In the genomic region with DNA sequence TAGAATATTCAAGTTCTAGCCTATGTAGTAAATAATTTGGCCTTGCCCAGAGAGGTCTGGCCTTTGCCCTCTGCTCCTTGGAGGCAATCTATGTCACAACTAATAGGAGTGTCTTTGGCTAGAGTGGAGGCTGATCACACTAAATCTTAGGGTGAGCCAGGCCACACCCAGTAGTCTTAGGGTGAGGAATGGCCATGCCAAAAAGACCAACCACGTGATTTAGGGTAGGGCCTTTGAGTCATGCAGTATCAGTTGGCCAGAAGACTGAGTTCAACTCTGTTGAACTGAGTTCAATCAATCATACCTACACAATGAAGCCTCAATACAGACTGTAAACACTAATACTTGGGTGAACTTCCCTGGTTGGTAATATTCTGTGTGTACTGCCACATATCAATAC, we compare ENCODE assay signal across 33 cellular contexts. TPM values are rescaled to one million over a fixed set of nuclear protein-coding genes. Genes with fewer than 3 reads are reported as not detected.
DNase-seq lines count a peak whose midpoint lies in the region; ATAC-seq, FAIRE-seq and TF ChIP-seq lines count a peak whose summit lies in the region.
"Had no signal": no experiment of that assay in that cellular context is flagged by ENCODE, and none has a peak within 500 bp of the region (broad histone marks: within the 10 kb centered on the region; RNA-seq: fewer than 3 reads in every experiment).

No MANE protein-coding gene starts in this region.

- no peak overlapping the region for H3K4me3 Mint-ChIP-seq in Calu3 (ENCODE audit: low read depth, unreplicated experiment)
- H3K4me3 Mint-ChIP-seq: activated CD4-positive, alpha-beta T cell treated with anti-CD3 and anti-CD28 coated beads, Interleukin-2, amount 10 ng/mL, durations not matched to agents 7 days and 5 days; activated naive CD8-positive, alpha-beta T cell treated with anti-CD3 and anti-CD28 coated beads, Interleukin-2, amount 10 ng/mL, durations not matched to agents 7 days and 5 days; activated T-cell treated with anti-CD3 and anti-CD28 coated beads, Interleukin-2, amount 50 U/mL, for 24 hours; CD4-positive, alpha-beta T cell; dendritic cell treated with granulocyte-macrophage colony-stimulating factor and Interleukin-4, amounts not matched to agents 40 ng/mL and 50 ng/mL, for 4 days; naive B cell; T-cell; WTC11 had no signal

- intact Hi-C loops in Calu3 (cut with micrococcal nuclease; ENCODE audit: unreplicated experiment), result no loop called here
- intact Hi-C loops in head of caudate nucleus (cut with DNase I), result no loop called here

- TF ChIP-seq CTCF in Calu3 (IDR thresholded peaks at IDR 0.05; ENCODE audit: unreplicated experiment), result no peak
- TF ChIP-seq CTCF in bronchial epithelial cell (IDR thresholded peaks at IDR 0.05; ENCODE audit: insufficient read depth, low read length, severe bottlenecking), result no peak
- TF ChIP-seq CTCF in foreskin keratinocyte (conservative IDR thresholded peaks at IDR 0.05), result no peak

- H3K27ac ChIP-seq in foreskin keratinocyte, result no peak overlapping the region
- H3K27ac ChIP-seq: ascending aorta, left ventricle myocardium inferior, SJSA1, tibial nerve had no signal

- no TSS peak for BruUV-seq in Calu3 (replicated peaks; lab: Mats Ljungman, UMichigan)

- H3K27me3 ChIP-seq in bronchial epithelial cell (ENCODE audit: control insufficient read depth, insufficient read depth, low read length), result no peaks in the 10 kb centered on the region
- H3K27me3 ChIP-seq in foreskin keratinocyte, result no peaks in the 10 kb centered on the region
- H3K27me3 ChIP-seq: ascending aorta, Peyer's patch, SJSA1, tibial nerve had no signal

- H3K27ac Mint-ChIP-seq in Calu3 (ENCODE audit: unreplicated experiment), result no peak overlapping the region
- H3K27ac Mint-ChIP-seq: activated CD4-positive, alpha-beta T cell treated with anti-CD3 and anti-CD28 coated beads, Interleukin-2, amount 10 ng/mL, durations not matched to agents 7 days and 5 days; activated naive CD8-positive, alpha-beta T cell treated with anti-CD3 and anti-CD28 coated beads, Interleukin-2, amount 10 ng/mL, durations not matched to agents 7 days and 5 days; activated T-cell treated with anti-CD3 and anti-CD28 coated beads, Interleukin-2, amount 50 U/mL, for 24 hours; CD4-positive, alpha-beta T cell; dendritic cell treated with granulocyte-macrophage colony-stimulating factor and Interleukin-4, amounts not matched to agents 40 ng/mL and 50 ng/mL, for 4 days; T-cell; WTC11 had no signal

- peaks cover 2% of the 10 kb centered on the region for H3K9me3 Mint-ChIP-seq in Calu3 (ENCODE audit: low read depth, unreplicated experiment)
- H3K9me3 Mint-ChIP-seq: activated CD4-positive, alpha-beta T cell treated with anti-CD3 and anti-CD28 coated beads, Interleukin-2, amount 10 ng/mL, durations not matched to agents 7 days and 5 days; activated naive CD8-positive, alpha-beta T cell treated with anti-CD3 and anti-CD28 coated beads, Interleukin-2, amount 10 ng/mL, durations not matched to agents 7 days and 5 days; activated T-cell treated with anti-CD3 and anti-CD28 coated beads, Interleukin-2, amount 50 U/mL, for 24 hours; CD4-positive, alpha-beta T cell; dendritic cell treated with granulocyte-macrophage colony-stimulating factor and Interleukin-4, amounts not matched to agents 40 ng/mL and 50 ng/mL, for 4 days; WTC11 had no signal

- peaks cover 4% of the 10 kb centered on the region for H3K36me3 Mint-ChIP-seq in Calu3 (ENCODE audit: insufficient read depth, unreplicated experiment)

- peaks cover 15% of the 10 kb centered on the region for H3K4me1 ChIP-seq in foreskin keratinocyte
- H3K4me1 ChIP-seq: ascending aorta, SJSA1, tibial nerve had no signal

- peaks cover 9% of the 10 kb centered on the region for H3K36me3 ChIP-seq in bronchial epithelial cell (ENCODE audit: control insufficient read depth, insufficient read depth, low read length)

- CTCF ChIA-PET in Calu3 (lab: Charles Lee), result interaction anchor here (1.0 kb wide), 1 partner anchor 310 kb away, joined by 3 read pairs; no protein-coding TSS in a partner anchor

- peak; percentile 61 for ATAC-seq in foreskin keratinocyte
- ATAC-seq: right cardiac atrium, T-cell, WTC11 had no signal

- in situ Hi-C loops in G401 (cut with HindIII; ENCODE audit: low sequenced_read_pairs), result no loop called here

- peak; percentile 68 for FAIRE-seq in bronchial epithelial cell (lab: Jason Lieb, UNC)
- FAIRE-seq: A204.1, D721Med, H1 had no signal

- H3K4me3 ChIP-seq in bronchial epithelial cell (ENCODE audit: low read depth, low read length), result no peak overlapping the region
- H3K4me3 ChIP-seq: ascending aorta, left ventricle myocardium inferior, Peyer's patch, SJSA1, tibial nerve had no signal

- H3K4me1 Mint-ChIP-seq in Calu3 (ENCODE audit: low read depth, unreplicated experiment), result peaks cover 9% of the 10 kb centered on the region
- H3K4me1 Mint-ChIP-seq: activated CD4-positive, alpha-beta T cell treated with anti-CD3 and anti-CD28 coated beads, Interleukin-2, amount 10 ng/mL, durations not matched to agents 7 days and 5 days; activated naive CD8-positive, alpha-beta T cell treated with anti-CD3 and anti-CD28 coated beads, Interleukin-2, amount 10 ng/mL, durations not matched to agents 7 days and 5 days; naive B cell; T-cell had no signal

- no peaks in the 10 kb centered on the region for H3K27me3 Mint-ChIP-seq in Calu3 (ENCODE audit: unreplicated experiment)
- H3K27me3 Mint-ChIP-seq: activated CD4-positive, alpha-beta T cell treated with anti-CD3 and anti-CD28 coated beads, Interleukin-2, amount 10 ng/mL, durations not matched to agents 7 days and 5 days; activated naive CD8-positive, alpha-beta T cell treated with anti-CD3 and anti-CD28 coated beads, Interleukin-2, amount 10 ng/mL, durations not matched to agents 7 days and 5 days; activated T-cell treated with anti-CD3 and anti-CD28 coated beads, Interleukin-2, amount 50 U/mL, for 24 hours; CD4-positive, alpha-beta T cell; dendritic cell treated with granulocyte-macrophage colony-stimulating factor and Interleukin-4, amounts not matched to agents 40 ng/mL and 50 ng/mL, for 4 days; naive B cell; T-cell had no signal

- DNase-seq in Calu3, result peak; percentile 15
- DNase-seq in LoVo (ENCODE audit: low spot score), result peak; percentile 37
- peak; percentile 70 for DNase-seq in bronchial epithelial cell (ENCODE audit: low read depth)
- peak in 1 of 2 donors; percentile 34 for DNase-seq in foreskin keratinocyte
- DNase-seq in head of caudate nucleus, result no peak
- DNase-seq in G401 (ENCODE audit: low spot score), result no peak
- no peak for DNase-seq in stimulated activated CD4-positive, alpha-beta T cell treated with anti-CD3 and anti-CD28 coated beads, Interleukin-4, amount 100 ng/mL, for 4 hours
- DNase-seq in SK-N-DZ (ENCODE audit: low spot score), result no peak
- DNase-seq: activated CD4-positive, alpha-beta T cell treated with anti-CD3 and anti-CD28 coated beads, Interleukin-2, amount 10 ng/mL, durations not matched to agents 7 days and 5 days; activated gamma-delta T cell; activated naive CD8-positive, alpha-beta T cell treated with anti-CD3 and anti-CD28 coated beads, Interleukin-2, amount 10 ng/mL, durations not matched to agents 7 days and 5 days; activated T-cell treated with anti-CD3 and anti-CD28 coated beads, Interleukin-2, amount 50 U/mL, for 24 hours; CD4-positive, alpha-beta T cell; central memory CD4-positive, alpha-beta T cell; glutamatergic neuron; left ventricle myocardium inferior; naive B cell; NCI-H446; NCI-H748 treated with DMSO at 0.1 percent for 48 hours; right cardiac atrium; stimulated activated CD4-positive, alpha-beta T cell treated with anti-CD3 and anti-CD28 coated beads, Interleukin-12 subunit alpha, Interleukin-12 subunit beta, amount 100 ng/mL, for 4 hours; stimulated activated CD4-positive, alpha-beta T cell treated with anti-CD3 and anti-CD28 coated beads, Interleukin-2, amount 100 ng/mL, for 48 hours; T-cell had no signal

RNA-seq across cellular contexts. Expression of a gene that starts 26.0 kb away (rescaled TPM):
- total RNA-seq in Calu3 (2022) (1.2 and 1.4 TPM in 2 replicates), bronchial epithelial cell (0.13 and 0.26 TPM in 2 replicates), foreskin keratinocyte (0.14 and 0.39 TPM in 2 replicates)
- polyA plus RNA-seq in foreskin keratinocyte, result 0.04 TPM in 1 of 2 replicates, not detected in the other
- 0.24 and 1.5 TPM in 2 replicates for total RNA-seq in G401 (2014; rRNA removed; shearing (Covaris generic))
- 1.2 TPM in 1 of 2 replicates, not detected in the other for polyA plus RNA-seq in SK-N-DZ (2014; cell fraction: cytosol; rRNA removed)
- 3.4 and 7.4 TPM in 2 replicates for polyA plus RNA-seq in SK-N-DZ (2014; cell fraction: nucleus; rRNA removed)
- total RNA-seq: Daoy had no signal
- polyA plus RNA-seq: H1 had no signal

Comparison
In these comparisons a context has a peak if more than half of its experiments do, and no peak if none do; other contexts are left out.
1. DNase-seq: peak in Calu3 (single experiment), LoVo (single experiment) and bronchial epithelial cell (single experiment); none in head of caudate nucleus (0 of 42), G401 (single experiment), stimulated activated CD4-positive, alpha-beta T cell treated with anti-CD3 and anti-CD28 coated beads, Interleukin-4, amount 100 ng/mL, for 4 hours (0 of 2) and SK-N-DZ (single experiment).